ENCODE assay signal across 11 cellular contexts in the genomic region with DNA sequence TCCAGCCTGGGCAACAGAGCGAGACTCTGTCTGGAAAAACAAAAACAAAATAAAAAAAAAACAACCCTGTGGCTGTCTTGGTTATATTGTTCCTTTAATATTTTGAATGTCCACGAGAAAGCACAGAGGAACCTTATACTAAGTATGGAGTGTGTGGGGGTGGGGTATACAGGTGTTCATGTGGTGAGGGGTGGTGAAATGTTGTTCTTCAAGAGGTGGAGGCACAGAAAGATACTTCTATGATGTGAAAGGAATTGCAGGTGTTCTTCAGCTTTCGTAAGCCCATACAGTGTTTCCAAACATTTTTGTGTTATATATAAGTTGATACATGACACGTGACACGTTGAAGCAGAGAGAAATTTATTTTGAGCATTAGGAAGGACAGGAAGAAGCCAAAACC.
"Had no signal": no experiment of that assay in that cellular context is flagged by ENCODE, and none has a peak within 500 bp of the region (broad histone marks: within the 10 kb centered on the region; RNA-seq: fewer than 3 reads in every experiment).

No MANE protein-coding gene starts in this region.

- H2AFZ ChIP-seq: neural progenitor cell had no signal

- H3K4me3 ChIP-seq: body of pancreas, neural progenitor cell had no signal

- DNase-seq: activated CD4-positive, alpha-beta T cell treated with anti-CD3 and anti-CD28 coated beads, Interleukin-2, amount 10 ng/mL, durations not matched to agents 7 days and 5 days; activated CD4-positive, CD25-positive, alpha-beta regulatory T cell; activated CD8-positive, alpha-beta memory T cell treated with anti-CD3 and anti-CD28 coated beads for 24 hours; activated naive CD4-positive, alpha-beta T cell treated with anti-CD3 and anti-CD28 coated beads for 36 hours; body of pancreas; dermis blood vessel endothelial cell; endodermal cell; islet precursor cell had no signal

- H3K4me2 ChIP-seq: neural progenitor cell had no signal

- H3K9ac ChIP-seq: neural progenitor cell had no signal

- H3K9me3 ChIP-seq: body of pancreas had no signal

- ATAC-seq: body of pancreas; esophagus mucosa; stimulated activated memory B cell treated with anti-CD40 and anti-IgM and Interleukin-4, amounts not matched to agents 10 μg/mL and 1 μg/mL and 100 μg/mL, for 72 hours had no signal

- H3K4me1 ChIP-seq: body of pancreas, neural progenitor cell had no signal

- H3K36me3 ChIP-seq: neural progenitor cell had no signal

- H3K27me3 ChIP-seq: body of pancreas, neural progenitor cell had no signal

- H3K27ac ChIP-seq: body of pancreas, neural progenitor cell had no signal
